In the genomic region with DNA sequence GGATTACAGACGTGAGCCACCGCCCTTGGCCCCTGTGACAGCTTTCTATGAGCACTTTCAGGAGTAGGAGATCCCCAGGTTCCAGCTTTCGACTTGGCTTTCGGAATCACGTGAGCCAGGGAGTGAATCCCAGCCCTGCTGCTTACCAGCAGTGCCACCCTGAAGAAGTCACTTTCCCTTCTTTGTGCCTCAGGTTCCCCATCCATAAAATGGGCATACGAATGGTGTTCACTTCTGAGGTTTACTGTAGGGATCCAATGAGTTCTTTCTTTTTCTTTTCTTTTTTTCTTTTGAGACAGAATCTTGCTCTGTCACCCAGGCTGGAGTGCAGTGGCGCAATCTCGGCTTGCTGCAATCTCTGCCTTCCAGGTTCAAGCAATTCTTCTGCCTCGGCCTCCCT, we compare ENCODE assay signal across 36 cellular contexts. TPM values are rescaled to one million over a fixed set of nuclear protein-coding genes. Genes with fewer than 3 reads are reported as not detected.
"Had no signal": no experiment of that assay in that cellular context is flagged by ENCODE, and none has a peak within 500 bp of the region (broad histone marks: within the 10 kb centered on the region; RNA-seq: fewer than 3 reads in every experiment).

No MANE protein-coding gene starts in this region.

- ATAC-seq: activated CD8-positive, alpha-beta T cell treated with anti-CD3 and anti-CD28 coated beads for 36 hours; activated T-cell treated with anti-CD3 and anti-CD28 coated beads, Interleukin-2, amount 50 U/mL, for 72 hours; activated T-helper 17 cell treated with anti-CD3 and anti-CD28 coated beads, Interleukin-2, amount 50 U/mL, for 72 hours; Panc1; SK-N-SH treated with all-trans-retinoic acid at 6 μM for 48 hours had no signal

- H3K4me2 ChIP-seq: KMS-11 had no signal

- H3K9ac ChIP-seq: KMS-11 had no signal

- H3K27ac ChIP-seq: brain microvascular endothelial cell, KMS-11, SJSA1, VCaP had no signal

- H3K9me3 ChIP-seq: SJSA1 had no signal

- H3K27me3 ChIP-seq: brain microvascular endothelial cell, SJSA1 had no signal

- DNase-seq: activated B cell treated with CpG ODN at 0.5 μM for 24 hours; activated CD4-positive, alpha-beta T cell treated with anti-CD3 and anti-CD28 coated beads for 4 hours; activated CD4-positive, alpha-beta T cell treated with anti-CD3 and anti-CD28 coated beads, Interleukin-2, amount 50 U/mL, for 4 hours; activated CD4-positive, CD25-positive, alpha-beta regulatory T cell treated with anti-CD3 and anti-CD28 coated beads, Interleukin-2, amount 50 U/mL, for 72 hours; activated CD8-positive, alpha-beta T cell treated with anti-CD3 and anti-CD28 coated beads for 36 hours; activated effector memory CD4-positive, alpha-beta T cell treated with anti-CD3 and anti-CD28 coated beads, Interleukin-2, amount 50 U/mL, for 16 hours; activated naive CD4-positive, alpha-beta T cell; activated naive CD4-positive, alpha-beta T cell treated with anti-CD3 and anti-CD28 coated beads, Interleukin-2, amount 50 U/mL, for 16 hours; activated naive CD8-positive, alpha-beta T cell treated with anti-CD3 and anti-CD28 coated beads for 36 hours; activated T-cell treated with anti-CD3 and anti-CD28 coated beads, Interleukin-2, amount 50 U/mL, for 1 hour; activated T-cell treated with anti-CD3 and anti-CD28 coated beads, Interleukin-2, amount 50 U/mL, for 72 hours; amniotic stem cell; aorta; brain microvascular endothelial cell; central memory CD4-positive, alpha-beta T cell; NCI-H1105 treated with DMSO at 0.1 percent for 48 hours; NCI-H1436; NCI-H1694; NCI-H1930; NCI-H2081 treated with DMSO at 0.1 percent for 48 hours; NCI-H226; NCI-H446 treated with DMSO at 0.1 percent for 48 hours; NCI-H524; NCI-H69; NCI-H82; SHP77 treated with DMSO at 0.1 percent for 48 hours; SW 1271; T-helper 1 cell; T-helper 2 cell; T-helper 9 cell had no signal

- H3K4me3 ChIP-seq: SJSA1 had no signal

- H3K36me3 ChIP-seq: brain microvascular endothelial cell, SJSA1 had no signal

RNA-seq across cellular contexts. Expression of gene HOMER3, which starts 4.3 kb away (rescaled TPM):
- total RNA-seq: activated naive CD8-positive, alpha-beta T cell treated with anti-CD3 and anti-CD28 coated beads for 36 hours had no signal

RNA-seq across cellular contexts. Expression of gene CERS1, which starts 49.3 kb away (rescaled TPM):
- total RNA-seq: activated B cell treated with CpG ODN at 0.5 μM for 24 hours; activated T-cell treated with anti-CD3 and anti-CD28 coated beads, Interleukin-2, amount 50 U/mL, for 72 hours; activated T-helper 17 cell treated with anti-CD3 and anti-CD28 coated beads, Interleukin-2, amount 50 U/mL, for 72 hours; SJSA1 had no signal
